ENCODE assay signal across 31 cellular contexts in genomic region chr16:87917503-87917902, GRCh38. TPM values are rescaled to one million over a fixed set of nuclear protein-coding genes. Genes with fewer than 3 reads are reported as not detected.
"Had no signal": no experiment of that assay in that cellular context is flagged by ENCODE, and none has a peak within 500 bp of the region (broad histone marks: within the 10 kb centered on the region; RNA-seq: fewer than 3 reads in every experiment).

No MANE protein-coding gene starts in this region.

- H3K4me3 ChIP-seq: esophagus muscularis mucosa, heart right ventricle, lower lobe of right lung, skin epidermis, thyroid gland, upper lobe of left lung had no signal

- H3K27me3 Mint-ChIP-seq: activated naive CD8-positive, alpha-beta T cell had no signal

- H3K27me3 ChIP-seq: heart right ventricle, thyroid gland, upper lobe of left lung had no signal

- H3K27ac ChIP-seq: esophagus muscularis mucosa, heart right ventricle, lower lobe of right lung, upper lobe of left lung had no signal

- H3K4me1 Mint-ChIP-seq: activated B cell treated with CpG ODN at 0.5 μM for 24 hours had no signal

- H3K27ac Mint-ChIP-seq: activated B cell treated with CpG ODN at 0.5 μM for 24 hours; activated naive CD8-positive, alpha-beta T cell; activated T-cell treated with anti-CD3 and anti-CD28 coated beads, Interleukin-2, amount 50 U/mL, for 72 hours; dendritic cell treated with granulocyte-macrophage colony-stimulating factor and Interleukin-4, amounts not matched to agents 40 ng/mL and 50 ng/mL, for 4 days; endodermal cell; natural killer cell; stimulated activated memory B cell treated with anti-CD40 and anti-IgM and Interleukin-4, amounts not matched to agents 10 μg/mL and 1 μg/mL and 100 μg/mL, for 72 hours; stimulated activated naive CD8-positive, alpha-beta T cell treated with anti-CD3 and anti-CD28 coated beads, Interleukin-15, amount 100 ng/mL, for 72 hours; T-helper 2 cell treated with Interferon-gamma antibody and Interleukin-4, amounts not matched to agents 5 μg/mL and 100 μg/mL, for 36 hours had no signal

- H3K36me3 ChIP-seq: esophagus muscularis mucosa, heart right ventricle, lower lobe of right lung, thyroid gland, upper lobe of left lung had no signal

- H3K4me3 Mint-ChIP-seq: activated B cell treated with CpG ODN at 0.5 μM for 24 hours; activated naive CD8-positive, alpha-beta T cell; activated T-cell treated with anti-CD3 and anti-CD28 coated beads, Interleukin-2, amount 50 U/mL, for 72 hours; dendritic cell treated with granulocyte-macrophage colony-stimulating factor and Interleukin-4, amounts not matched to agents 40 ng/mL and 50 ng/mL, for 4 days; endodermal cell; natural killer cell; stimulated activated memory B cell treated with anti-CD40 and anti-IgM and Interleukin-4, amounts not matched to agents 10 μg/mL and 1 μg/mL and 100 μg/mL, for 72 hours; stimulated activated naive CD8-positive, alpha-beta T cell treated with anti-CD3 and anti-CD28 coated beads, Interleukin-15, amount 100 ng/mL, for 72 hours; T-helper 2 cell treated with Interferon-gamma antibody and Interleukin-4, amounts not matched to agents 5 μg/mL and 100 μg/mL, for 36 hours had no signal

- H3K36me3 Mint-ChIP-seq: activated naive CD8-positive, alpha-beta T cell; natural killer cell; stimulated activated memory B cell treated with anti-CD40 and anti-IgM and Interleukin-4, amounts not matched to agents 10 μg/mL and 1 μg/mL and 100 μg/mL, for 72 hours had no signal

- DNase-seq: activated B cell treated with CpG ODN at 0.5 μM for 24 hours; activated CD4-positive, alpha-beta T cell treated with anti-CD3 and anti-CD28 coated beads, Interleukin-2, amount 50 U/mL, for 1 hour; activated naive CD4-positive, alpha-beta T cell; activated T-cell treated with anti-CD3 and anti-CD28 coated beads for 4 hours; activated T-cell treated with anti-CD3 and anti-CD28 coated beads, Interleukin-2, amount 50 U/mL, for 72 hours; central memory CD4-positive, alpha-beta T cell; endodermal cell; foreskin melanocyte; heart right ventricle; lower lobe of right lung; natural killer cell; stimulated activated CD4-positive, alpha-beta T cell treated with anti-CD3 and anti-CD28 coated beads, Interleukin-12 subunit alpha, Interleukin-12 subunit beta, amount 100 ng/mL, for 4 hours; stimulated activated CD4-positive, alpha-beta T cell treated with anti-CD3 and anti-CD28 coated beads, Interleukin-4, amount 100 ng/mL, for 4 hours; stimulated activated CD8-positive, alpha-beta memory T cell treated with anti-CD3 and anti-CD28 coated beads, Interleukin-4, amount 100 ng/mL, for 48 hours; stimulated activated naive CD8-positive, alpha-beta T cell treated with anti-CD3 and anti-CD28 coated beads, Interleukin-15, amount 100 ng/mL, for 72 hours; T-helper 1 cell; thyroid gland; upper lobe of left lung had no signal

- H3K9me3 Mint-ChIP-seq: activated B cell treated with CpG ODN at 0.5 μM for 24 hours; activated T-cell treated with anti-CD3 and anti-CD28 coated beads, Interleukin-2, amount 50 U/mL, for 72 hours; dendritic cell treated with granulocyte-macrophage colony-stimulating factor and Interleukin-4, amounts not matched to agents 40 ng/mL and 50 ng/mL, for 4 days; endodermal cell; natural killer cell; stimulated activated memory B cell treated with anti-CD40 and anti-IgM and Interleukin-4, amounts not matched to agents 10 μg/mL and 1 μg/mL and 100 μg/mL, for 72 hours; stimulated activated naive CD8-positive, alpha-beta T cell treated with anti-CD3 and anti-CD28 coated beads, Interleukin-15, amount 100 ng/mL, for 72 hours; T-helper 2 cell treated with Interferon-gamma antibody and Interleukin-4, amounts not matched to agents 5 μg/mL and 100 μg/mL, for 36 hours had no signal

- ATAC-seq: activated T-cell treated with anti-CD3 and anti-CD28 coated beads, Interleukin-2, amount 50 U/mL, for 72 hours; natural killer cell; stimulated activated memory B cell treated with anti-CD40 and anti-IgM and Interleukin-4, amounts not matched to agents 10 μg/mL and 1 μg/mL and 100 μg/mL, for 72 hours; stimulated activated naive CD8-positive, alpha-beta T cell treated with anti-CD3 and anti-CD28 coated beads, Interleukin-15, amount 100 ng/mL, for 72 hours had no signal

- FAIRE-seq: astrocyte had no signal

- H3K9me3 ChIP-seq: esophagus muscularis mucosa, heart right ventricle, lower lobe of right lung, thyroid gland, upper lobe of left lung had no signal

- H3K4me1 ChIP-seq: lower lobe of right lung, upper lobe of left lung had no signal

RNA-seq across cellular contexts. Expression of gene CA5A, which starts 18.8 kb away (rescaled TPM):
- total RNA-seq: activated B cell treated with CpG ODN at 0.5 μM for 24 hours, astrocyte, endodermal cell, esophagus muscularis mucosa, glomerular endothelial cell, kidney epithelial cell, natural killer cell, osteoblast, posterior vena cava, renal cortical epithelial cell, sciatic nerve, thyroid gland had no signal
